ENCODE assay signal across 23 cellular contexts in genomic region chr19:35008891-35009341, GRCh38. TPM values are rescaled to one million over a fixed set of nuclear protein-coding genes. Genes with fewer than 3 reads are reported as not detected.
DNase-seq lines count a peak whose midpoint lies in the region; ATAC-seq and TF ChIP-seq lines count a peak whose summit lies in the region.
"Had no signal": no experiment of that assay in that cellular context is flagged by ENCODE, and none has a peak within 500 bp of the region (broad histone marks: within the 10 kb centered on the region; RNA-seq: fewer than 3 reads in every experiment).

No MANE protein-coding gene starts in this region.

- H3K36me3 Mint-ChIP-seq in activated naive CD4-positive, alpha-beta T cell treated with anti-CD3 and anti-CD28 coated beads for 36 hours (ENCODE audit: low read depth): peaks cover 34% of the 10 kb centered on the region
- H3K36me3 Mint-ChIP-seq: natural killer cell had no signal

- ATAC-seq in lower lobe of right lung (no peak), HG02981 (IDR thresholded peaks at IDR 0.05; ENCODE audit: unreplicated experiment) (no peak)
- ATAC-seq in stimulated activated naive CD8-positive, alpha-beta T cell treated with anti-CD3 and anti-CD28 coated beads, Interleukin-15, amount 100 ng/mL, for 72 hours: no peak
- ATAC-seq: natural killer cell had no signal

- H3K4me1 ChIP-seq in ascending aorta (peaks cover 2 to 4% of the 10 kb centered on the region in 2 donors), lower lobe of right lung (peaks cover 80% of the 10 kb centered on the region)

- H3K27me3 ChIP-seq in ascending aorta (no peaks in the 10 kb centered on the region), lower lobe of right lung (ENCODE audit: low read depth) (no peaks in the 10 kb centered on the region)
- H3K27me3 ChIP-seq: breast epithelium, MG63, vagina had no signal

- peak overlapping the region; percentile 30 for H3K27ac Mint-ChIP-seq in activated naive CD4-positive, alpha-beta T cell treated with anti-CD3 and anti-CD28 coated beads for 36 hours
- H3K27ac Mint-ChIP-seq in stimulated activated naive CD8-positive, alpha-beta T cell treated with anti-CD3 and anti-CD28 coated beads, Interleukin-15, amount 100 ng/mL, for 72 hours: peak overlapping the region; percentile 33 to 85
- H3K27ac Mint-ChIP-seq: dendritic cell treated with granulocyte-macrophage colony-stimulating factor and Interleukin-4, amounts not matched to agents 40 ng/mL and 50 ng/mL, for 4 days; natural killer cell had no signal

- peaks cover 65% of the 10 kb centered on the region for H3K4me1 Mint-ChIP-seq in activated naive CD4-positive, alpha-beta T cell treated with anti-CD3 and anti-CD28 coated beads for 36 hours (ENCODE audit: low read depth)
- peaks cover 88% of the 10 kb centered on the region for H3K4me1 Mint-ChIP-seq in stimulated activated naive CD8-positive, alpha-beta T cell treated with anti-CD3 and anti-CD28 coated beads, Interleukin-15, amount 100 ng/mL, for 72 hours

- no peak for DNase-seq in activated naive CD4-positive, alpha-beta T cell treated with anti-CD3 and anti-CD28 coated beads for 36 hours
- DNase-seq in activated naive CD4-positive, alpha-beta T cell (lab: John Stamatoyannopoulos, UW): no peak
- DNase-seq in ascending aorta (ENCODE audit: low spot score in 2 of 2) (no peak), lower lobe of right lung (no peak), C1 segment of cervical spinal cord (lab: John Stamatoyannopoulos, UW) (no peak), SW480 (ENCODE audit: low spot score) (no peak)
- DNase-seq in stimulated activated naive CD8-positive, alpha-beta T cell treated with anti-CD3 and anti-CD28 coated beads, Interleukin-15, amount 100 ng/mL, for 72 hours: no peak
- DNase-seq: 8988T; activated CD4-positive, CD25-positive, alpha-beta regulatory T cell treated with anti-CD3 and anti-CD28 coated beads, Interleukin-2, amount 50 U/mL, for 72 hours; activated CD8-positive, alpha-beta memory T cell treated with anti-CD3 and anti-CD28 coated beads for 24 hours; hippocampal formation; MG63; natural killer cell; NCI-H1436 treated with DMSO at 0.1 percent for 48 hours; NCI-H526 treated with DMSO at 0.1 percent for 48 hours; posterior cingulate gyrus had no signal

- H3K4me3 Mint-ChIP-seq in activated naive CD4-positive, alpha-beta T cell treated with anti-CD3 and anti-CD28 coated beads for 36 hours: no peak overlapping the region
- no peak overlapping the region for H3K4me3 Mint-ChIP-seq in stimulated activated naive CD8-positive, alpha-beta T cell treated with anti-CD3 and anti-CD28 coated beads, Interleukin-15, amount 100 ng/mL, for 72 hours
- H3K4me3 Mint-ChIP-seq: dendritic cell treated with granulocyte-macrophage colony-stimulating factor and Interleukin-4, amounts not matched to agents 40 ng/mL and 50 ng/mL, for 4 days; natural killer cell had no signal

- no peaks in the 10 kb centered on the region for H3K27me3 Mint-ChIP-seq in activated naive CD4-positive, alpha-beta T cell treated with anti-CD3 and anti-CD28 coated beads for 36 hours (ENCODE audit: low read depth)
- no peaks in the 10 kb centered on the region for H3K27me3 Mint-ChIP-seq in stimulated activated naive CD8-positive, alpha-beta T cell treated with anti-CD3 and anti-CD28 coated beads, Interleukin-15, amount 100 ng/mL, for 72 hours
- H3K27me3 Mint-ChIP-seq: dendritic cell treated with granulocyte-macrophage colony-stimulating factor and Interleukin-4, amounts not matched to agents 40 ng/mL and 50 ng/mL, for 4 days had no signal

- H3K4me3 ChIP-seq in ascending aorta: no peak overlapping the region
- H3K4me3 ChIP-seq in lower lobe of right lung: no peak overlapping the region
- H3K4me3 ChIP-seq: breast epithelium, MG63, skin epidermis, vagina had no signal

- no peak for TF ChIP-seq CTCF in ascending aorta (IDR thresholded peaks at IDR 0.05)
- TF ChIP-seq CTCF in lower lobe of right lung (IDR thresholded peaks at IDR 0.05): no peak

- peak overlapping the region; percentile 2 to 31 for H3K27ac ChIP-seq in ascending aorta
- peak overlapping the region; percentile 79 for H3K27ac ChIP-seq in lower lobe of right lung
- H3K27ac ChIP-seq: HL-60, vagina had no signal

- H3K9me3 ChIP-seq in ascending aorta (no peaks in the 10 kb centered on the region), lower lobe of right lung (no peaks in the 10 kb centered on the region)
- H3K9me3 ChIP-seq: breast epithelium, MG63, vagina had no signal

- H3K9me3 Mint-ChIP-seq in activated naive CD4-positive, alpha-beta T cell treated with anti-CD3 and anti-CD28 coated beads for 36 hours: no peaks in the 10 kb centered on the region
- H3K9me3 Mint-ChIP-seq in stimulated activated naive CD8-positive, alpha-beta T cell treated with anti-CD3 and anti-CD28 coated beads, Interleukin-15, amount 100 ng/mL, for 72 hours: no peaks in the 10 kb centered on the region
- H3K9me3 Mint-ChIP-seq: dendritic cell treated with granulocyte-macrophage colony-stimulating factor and Interleukin-4, amounts not matched to agents 40 ng/mL and 50 ng/mL, for 4 days; natural killer cell had no signal

- CTCF ChIA-PET in activated naive CD4-positive, alpha-beta T cell treated with anti-CD3 and anti-CD28 coated beads for 36 hours (lab: Charles Lee): no interaction called here

- intact Hi-C loops in activated naive CD4-positive, alpha-beta T cell treated with anti-CD3 and anti-CD28 coated beads for 36 hours (cut with micrococcal nuclease): no loop called here
- intact Hi-C loops in ascending aorta (cut with DNase I) (no loop called here), lower lobe of right lung (cut with DNase I) (no loop called here)

- H3K36me3 ChIP-seq in ascending aorta (peaks cover 30 to 41% of the 10 kb centered on the region in 2 donors), lower lobe of right lung (peaks cover 44% of the 10 kb centered on the region)
- H3K36me3 ChIP-seq: breast epithelium had no signal

RNA-seq across cellular contexts. Expression of gene GRAMD1A, which starts 8.8 kb away (rescaled TPM):
- 100 to 1,000 TPM; 117 to 125 TPM for total RNA-seq in activated naive CD4-positive, alpha-beta T cell treated with anti-CD3 and anti-CD28 coated beads for 36 hours
- total RNA-seq in ascending aorta (103 TPM), lower lobe of right lung (90.7 TPM)

RNA-seq across cellular contexts. Expression of gene SCN1B, which starts 21.4 kb away (rescaled TPM):
- total RNA-seq in activated naive CD4-positive, alpha-beta T cell treated with anti-CD3 and anti-CD28 coated beads for 36 hours: under 1 TPM; 0.83 to 0.89 TPM
- 20.8 TPM for total RNA-seq in ascending aorta
- total RNA-seq in lower lobe of right lung: 9.8 TPM

RNA-seq across cellular contexts. Expression of gene HPN, which starts 32.6 kb away (rescaled TPM):
- not detected for total RNA-seq in activated naive CD4-positive, alpha-beta T cell treated with anti-CD3 and anti-CD28 coated beads for 36 hours
- 0.85 TPM for total RNA-seq in ascending aorta
- total RNA-seq in lower lobe of right lung: 28.1 TPM
- total RNA-seq: endothelial cell of umbilical vein, natural killer cell, vagina had no signal

RNA-seq across cellular contexts. Expression of gene ZNF792, which starts 44.9 kb away (rescaled TPM):
- total RNA-seq in activated naive CD4-positive, alpha-beta T cell treated with anti-CD3 and anti-CD28 coated beads for 36 hours: 1 to 10 TPM; 3.1 to 3.5 TPM
- total RNA-seq in ascending aorta (10.4 TPM), lower lobe of right lung (12.1 TPM)

Comparison
In these comparisons a context has a peak if more than half of its experiments do, and no peak if none do; other contexts are left out.
1. RNA of gene HPN, which starts 32.6 kb away (total RNA-seq): 28.1 TPM in lower lobe of right lung (single experiment); 0.85 TPM in ascending aorta (single experiment) and not detected in activated naive CD4-positive, alpha-beta T cell treated with anti-CD3 and anti-CD28 coated beads for 36 hours; every median in the first group is over 10 times any median in the second.